ENCODE assay signal across 1 cellular context in genomic region chr3:33746412-33747116, GRCh38.
TF ChIP-seq lines count a peak whose summit lies in the region.

No MANE protein-coding gene starts in this region.

TF ChIP-seq in GM23338, 12 proteins besides CTCF, POLR2A, EP300 and RAD21 (continued from another document):
- TF ChIP-seq ZNF462 (CRISPR knock-in tag; IDR thresholded peaks at IDR 0.05) (peak; percentile 54), ETS1 (IDR thresholded peaks at IDR 0.05) (no peak)
